8 cellular contexts compared by ENCODE assay signal in genomic region chr4:38670939-38671593, GRCh38. TPM values are rescaled to one million over a fixed set of nuclear protein-coding genes. Genes with fewer than 3 reads are reported as not detected.
DNase-seq lines count a peak whose midpoint lies in the region; ATAC-seq and TF ChIP-seq lines count a peak whose summit lies in the region.

No MANE protein-coding gene starts in this region.

- H3K27ac ChIP-seq in VCaP (peak overlapping the region; percentile 99), mesenchymal stem cell (ENCODE audit: low read length, poor library complexity, severe bottlenecking) (no peak overlapping the region)

- H2AFZ ChIP-seq in mesenchymal stem cell (ENCODE audit: low read depth, low read length) = no peak overlapping the region

- H3K14ac ChIP-seq in mesenchymal stem cell (ENCODE audit: low read length in 2 of 2) = no peak overlapping the region

- H3K4me2 ChIP-seq in mesenchymal stem cell (ENCODE audit: low read length, poor library complexity, severe bottlenecking) = no peak overlapping the region

- no peak overlapping the region for H2BK120ac ChIP-seq in mesenchymal stem cell (ENCODE audit: low read depth, low read length)

- no peaks in the 10 kb centered on the region for H3K9me3 ChIP-seq in mesenchymal stem cell (ENCODE audit: control insufficient read depth, low read length)

- H2BK12ac ChIP-seq in mesenchymal stem cell (ENCODE audit: low read length in 2 of 2) = peak overlapping the region in 1 of 2 experiments; percentile 18

- H3K18ac ChIP-seq in mesenchymal stem cell (ENCODE audit: low read depth in 1 of 2, low read length in 2 of 2) = no peak overlapping the region

- ATAC-seq in GM21526 (IDR thresholded peaks at IDR 0.05; ENCODE audit: low FRiP score, unreplicated experiment) = peak; percentile 51
- ATAC-seq in SK-N-SH treated with all-trans-retinoic acid at 6 μM for 48 hours = no peak

- peaks cover 0 to 6% of the 10 kb centered on the region in 2 experiments for H3K36me3 ChIP-seq in mesenchymal stem cell (ENCODE audit: control insufficient read depth in 1 of 2, insufficient read depth in 2 of 2, low read depth in 1 of 2, low read length in 2 of 2)

- H3K4ac ChIP-seq in mesenchymal stem cell (ENCODE audit: low read depth in 1 of 2, low read length in 2 of 2) = no peak overlapping the region

- no peak overlapping the region for H3K23ac ChIP-seq in mesenchymal stem cell (ENCODE audit: low read length in 2 of 2)

- H2BK5ac ChIP-seq in mesenchymal stem cell (ENCODE audit: low read depth, low read length, poor library complexity, severe bottlenecking) = no peak overlapping the region

- no peak overlapping the region for H2BK15ac ChIP-seq in mesenchymal stem cell (ENCODE audit: low read depth, poor library complexity, severe bottlenecking)

- H4K8ac ChIP-seq in mesenchymal stem cell (ENCODE audit: low read length) = no peak overlapping the region

- peak overlapping the region; percentile 20 for H3K9ac ChIP-seq in mesenchymal stem cell (ENCODE audit: low read length)

- no peak overlapping the region for H2AK5ac ChIP-seq in mesenchymal stem cell (ENCODE audit: low read length, severe bottlenecking)

- no peaks in the 10 kb centered on the region for H3K27me3 ChIP-seq in mesenchymal stem cell (ENCODE audit: control insufficient read depth in 1 of 2, insufficient read depth in 1 of 2, low read length in 2 of 2)

- 93% methylated on average over 10 of the region's 10 CpGs for WGBS in mesenchymal stem cell

- peaks cover 32% of the 10 kb centered on the region for H3K4me1 ChIP-seq in mesenchymal stem cell (ENCODE audit: control insufficient read depth, insufficient read depth, low read depth, low read length)

- DNase-seq in Ammon's horn (ENCODE audit: low spot score) (peak; percentile 23), mesenchymal stem cell (no peak), cerebellum (ENCODE audit: low spot score) (no peak), ureter (ENCODE audit: low spot score) (no peak)
- no peak for DNase-seq in activated CD4-positive, CD25-positive, alpha-beta regulatory T cell (lab: John Stamatoyannopoulos, UW)

- H3K4me3 ChIP-seq in mesenchymal stem cell (ENCODE audit: insufficient read depth in 1 of 2, low read depth in 1 of 2, low read length in 2 of 2) = peak overlapping the region in 1 of 2 experiments; percentile 35

- H4K91ac ChIP-seq in mesenchymal stem cell (ENCODE audit: low read length) = no peak overlapping the region

- no peaks in the 10 kb centered on the region for H3K79me1 ChIP-seq in mesenchymal stem cell (replicated peaks; ENCODE audit: low read length, poor library complexity, severe bottlenecking)

- no peak for TF ChIP-seq CTCF in VCaP (conservative IDR thresholded peaks at IDR 0.05)

TF ChIP-seq in SK-N-SH treated with all-trans-retinoic acid at 6 μM for 48 hours, 23 proteins besides CTCF, POLR2A, EP300 and RAD21:
- TF ChIP-seq ZNF565 (CRISPR knock-in tag; conservative IDR thresholded peaks at IDR 0.05; ENCODE audit: low read depth) (no peak), PATZ1 (CRISPR knock-in tag; IDR thresholded peaks at IDR 0.05; ENCODE audit: borderline replicate concordance) (no peak), ISL1 (CRISPR knock-in tag; IDR thresholded peaks at IDR 0.05) (no peak), ZC3H10 (CRISPR knock-in tag; IDR thresholded peaks at IDR 0.05) (no peak), GLIS3 (CRISPR knock-in tag; IDR thresholded peaks at IDR 0.05) (no peak), ESRRG (CRISPR knock-in tag; IDR thresholded peaks at IDR 0.05) (no peak), CREB5 (CRISPR knock-in tag; IDR thresholded peaks at IDR 0.05; ENCODE audit: low read depth) (no peak), TOX (CRISPR knock-in tag; IDR thresholded peaks at IDR 0.05; ENCODE audit: borderline replicate concordance) (no peak), TSHZ2 (CRISPR knock-in tag; IDR thresholded peaks at IDR 0.05) (no peak), ZFP30 (CRISPR knock-in tag; IDR thresholded peaks at IDR 0.05) (no peak), CSDC2 (CRISPR knock-in tag; IDR thresholded peaks at IDR 0.05) (no peak), SNAI2 (CRISPR knock-in tag; IDR thresholded peaks at IDR 0.05) (no peak), TCF4 (CRISPR knock-in tag; IDR thresholded peaks at IDR 0.05; ENCODE audit: borderline replicate concordance) (no peak), ZFP3 (CRISPR knock-in tag; IDR thresholded peaks at IDR 0.05) (no peak), ZNF70 (CRISPR knock-in tag; IDR thresholded peaks at IDR 0.05) (no peak), OSR1 (CRISPR knock-in tag; IDR thresholded peaks at IDR 0.05) (no peak), ZNF8 (CRISPR knock-in tag; IDR thresholded peaks at IDR 0.05) (no peak), PPARA (CRISPR knock-in tag; IDR thresholded peaks at IDR 0.05; ENCODE audit: borderline replicate concordance) (no peak), ARNTL (CRISPR knock-in tag; IDR thresholded peaks at IDR 0.05; ENCODE audit: borderline replicate concordance, low read depth) (no peak)

RNA-seq across cellular contexts. Expression of gene KLF3, which starts 7.1 kb away (rescaled TPM):
- 35.1 TPM for polyA plus RNA-seq in mesenchymal stem cell (2013, experiment 1 of 2)
- polyA plus RNA-seq in mesenchymal stem cell (2013, experiment 2 of 2) = 35.0 TPM
- 24.8 TPM for total RNA-seq in cerebellum
- total RNA-seq in ureter = 81.8 TPM
